2 cellular contexts compared by ENCODE assay signal in genomic region chr7:101411477-101411954, GRCh38.
TF ChIP-seq lines count a peak whose summit lies in the region.

No MANE protein-coding gene starts in this region.

TF ChIP-seq in HCT116, 20 proteins besides CTCF, POLR2A, EP300 and RAD21:
- TF ChIP-seq CEBPB (IDR thresholded peaks at IDR 0.05; ENCODE audit: low read depth): no peak
- no peak for TF ChIP-seq ATF3 (IDR thresholded peaks at IDR 0.05)
- TF ChIP-seq SP1 (IDR thresholded peaks at IDR 0.05; ENCODE audit: low read depth): no peak
- TF ChIP-seq ZBTB33 (IDR thresholded peaks at IDR 0.05; ENCODE audit: extremely low read depth, insufficient replicate concordance, low read length): no peak
- no peak for TF ChIP-seq SIN3A (IDR thresholded peaks at IDR 0.05; ENCODE audit: low read depth)
- no peak for TF ChIP-seq ELF1 (IDR thresholded peaks at IDR 0.05; ENCODE audit: borderline replicate concordance, low read depth)
- no peak for TF ChIP-seq REST (IDR thresholded peaks at IDR 0.05; ENCODE audit: low read depth)
TF ChIP-seq in HCT116: peak in this region for 0.

TF ChIP-seq in H1, 55 proteins besides CTCF, POLR2A, EP300 and RAD21:
- no peak for TF ChIP-seq JUN (IDR thresholded peaks at IDR 0.05; ENCODE audit: low read depth, low read length)
- TF ChIP-seq NANOG (IDR thresholded peaks at IDR 0.05; ENCODE audit: insufficient read depth, low read depth, low read length, poor library complexity, severe bottlenecking): no peak
- no peak for TF ChIP-seq TCF12 (IDR thresholded peaks at IDR 0.05; ENCODE audit: low read depth, low read length)
- 0 out of 4 replicates have a peak, but pooled peaks of 1 of the 2 experiments have one; percentile 3 for TF ChIP-seq SIN3A (conservative IDR thresholded peaks at IDR 0.05 in 1 of 2, IDR thresholded peaks at IDR 0.05 in 1 of 2; ENCODE audit: low read depth in 1 of 2, low read length in 2 of 2)
- no peak for TF ChIP-seq EZH2 (IDR thresholded peaks at IDR 0.05; ENCODE audit: low read depth, low read length, severe bottlenecking)
- TF ChIP-seq MAFK (IDR thresholded peaks at IDR 0.05; ENCODE audit: low read depth, low read length): no peak
- TF ChIP-seq GTF2F1 (IDR thresholded peaks at IDR 0.05; ENCODE audit: borderline replicate concordance, low read depth, low read length): 0 out of 2 replicates have a peak, but pooled peaks have one; percentile 29
- TF ChIP-seq BACH1 (IDR thresholded peaks at IDR 0.05; ENCODE audit: low read length): no peak
TF ChIP-seq in H1: peak in this region for 2.
